ENCODE assay signal across 2 cellular contexts in genomic region chr1:68220420-68220819, GRCh38.
TF ChIP-seq lines count a peak whose summit lies in the region.

No MANE protein-coding gene starts in this region.

TF ChIP-seq in SK-N-SH, 30 proteins besides CTCF, POLR2A, EP300 and RAD21:
- TF ChIP-seq PBX3 (IDR thresholded peaks at IDR 0.05) (peak; percentile 33; the same call in 1 of the 2 replicates), SIN3A (IDR thresholded peaks at IDR 0.05; ENCODE audit: borderline replicate concordance, low read depth, low read length) (no peak)

TF ChIP-seq in SK-N-SH treated with all-trans-retinoic acid at 6 μM for 48 hours, 23 proteins besides CTCF, POLR2A, EP300 and RAD21:
- no peak for TF ChIP-seq SNAI2 (CRISPR knock-in tag; IDR thresholded peaks at IDR 0.05)
- no peak for TF ChIP-seq CREB5 (CRISPR knock-in tag; IDR thresholded peaks at IDR 0.05; ENCODE audit: low read depth)
- no peak for TF ChIP-seq RARB (CRISPR knock-in tag; IDR thresholded peaks at IDR 0.05)
- TF ChIP-seq CSDC2 (CRISPR knock-in tag; IDR thresholded peaks at IDR 0.05) = no peak
- TF ChIP-seq TOX (CRISPR knock-in tag; IDR thresholded peaks at IDR 0.05; ENCODE audit: borderline replicate concordance) = no peak
- no peak for TF ChIP-seq PATZ1 (CRISPR knock-in tag; IDR thresholded peaks at IDR 0.05; ENCODE audit: borderline replicate concordance)
- no peak for TF ChIP-seq TSHZ2 (CRISPR knock-in tag; IDR thresholded peaks at IDR 0.05)
- no peak for TF ChIP-seq ARNTL (CRISPR knock-in tag; IDR thresholded peaks at IDR 0.05; ENCODE audit: borderline replicate concordance, low read depth)
- no peak for TF ChIP-seq ZFP3 (CRISPR knock-in tag; IDR thresholded peaks at IDR 0.05)
TF ChIP-seq in SK-N-SH treated with all-trans-retinoic acid at 6 μM for 48 hours: peak in this region for 0.
